ENCODE assay signal across 8 cellular contexts in genomic region chr17:49191917-49192741, GRCh38. TPM values are rescaled to one million over a fixed set of nuclear protein-coding genes. Genes with fewer than 3 reads are reported as not detected.
DNase-seq lines count a peak whose midpoint lies in the region; ATAC-seq and TF ChIP-seq lines count a peak whose summit lies in the region.

No MANE protein-coding gene starts in this region.

- H3K36me3 ChIP-seq in adipocyte (ENCODE audit: control insufficient read depth, insufficient read depth, low read length, severe bottlenecking) (no peaks in the 10 kb centered on the region), heart right ventricle (no peaks in the 10 kb centered on the region), upper lobe of right lung (no peaks in the 10 kb centered on the region)

- peak; percentile 51 for ATAC-seq in HG02840 (IDR thresholded peaks at IDR 0.05; ENCODE audit: low FRiP score, unreplicated experiment)
- ATAC-seq in heart right ventricle: peak; percentile 88 to 95 (median 94)
- peak; percentile 83 for ATAC-seq in upper lobe of right lung

- intact Hi-C loops in heart right ventricle (cut with DNase I): loop anchor here in 5 of 10 donors (2.0 to 5.0 kb wide), 2 partner anchors 35 kb away; no protein-coding TSS in a partner anchor
- intact Hi-C loops in posterior cingulate gyrus (cut with DNase I): loop anchor here (5.0 kb wide), 1 partner anchor 35 kb away; no protein-coding TSS in a partner anchor
- intact Hi-C loops in upper lobe of right lung (cut with DNase I): no loop called here

- peak overlapping the region; percentile 87 to 97 (median 92) for H3K27ac ChIP-seq in heart right ventricle
- peak overlapping the region; percentile 90 for H3K27ac ChIP-seq in upper lobe of right lung

- H3K4me1 ChIP-seq in adipocyte (ENCODE audit: control insufficient read depth, insufficient read depth, low read length) (peaks cover 10% of the 10 kb centered on the region), heart right ventricle (peaks cover 0 to 22% (median 10%) of the 10 kb centered on the region in 9 donors), upper lobe of right lung (no peaks in the 10 kb centered on the region)

- H3K9me3 ChIP-seq in adipocyte (ENCODE audit: control insufficient read depth, low read length) (no peaks in the 10 kb centered on the region), heart right ventricle (no peaks in the 10 kb centered on the region), upper lobe of right lung (no peaks in the 10 kb centered on the region)

- WGBS in heart right ventricle, 2 donors: 0% methylated on average over 53 of the region's 53 CpGs

- H3K9ac ChIP-seq in adipocyte (ENCODE audit: low read length): peak overlapping the region; percentile 85

- H3K4me3 ChIP-seq in adipocyte (ENCODE audit: low read length) (peak overlapping the region; percentile 87), heart right ventricle (peak overlapping the region; percentile 67 to 92 (median 74)), upper lobe of right lung (peak overlapping the region; percentile 64)

- peak; percentile 91 to 99 (median 96) for DNase-seq in NCI-H1417 (lab: John Stamatoyannopoulos, UW)
- peak; percentile 94 to 99 for DNase-seq in SW 1271 (lab: John Stamatoyannopoulos, UW)
- peak; percentile 94 for DNase-seq in adipocyte (ENCODE audit: low read depth)
- DNase-seq in heart right ventricle: peak; percentile 90 to 92
- DNase-seq in posterior cingulate gyrus: peak; percentile 88 to 99 (median 91)
- peak; percentile 94 for DNase-seq in upper lobe of right lung

- no peaks in the 10 kb centered on the region for H3K27me3 ChIP-seq in adipocyte (replicated peaks; ENCODE audit: control insufficient read depth, insufficient read depth, low read length)
- H3K27me3 ChIP-seq in heart right ventricle: no peaks in the 10 kb centered on the region
- H3K27me3 ChIP-seq in upper lobe of right lung: no peaks in the 10 kb centered on the region

- TF ChIP-seq CTCF in GM12873 (IDR thresholded peaks at IDR 0.05; ENCODE audit: insufficient read depth, low read depth, low read length, missing control alignments): peak; percentile 46
- peak in 5 of 9 donors; percentile 32 to 61 (median 60) for TF ChIP-seq CTCF in heart right ventricle (IDR thresholded peaks at IDR 0.05)
- TF ChIP-seq CTCF in upper lobe of right lung (IDR thresholded peaks at IDR 0.05): peak; percentile 44

RNA-seq across cellular contexts. Expression of gene GNGT2, which starts 18.2 kb away (rescaled TPM):
- total RNA-seq in heart right ventricle (1 to 10 TPM in 5 of 10 donors, under 1 TPM in 4, not detected in 1; 0.32 to 2.6 (median 1.3) TPM), upper lobe of right lung (8.5 TPM)
- polyA plus RNA-seq in heart right ventricle: 1 to 10 TPM; 2.7 to 4.6 TPM

RNA-seq across cellular contexts. Expression of gene ABI3, which starts 18.4 kb away (rescaled TPM):
- 10 to 100 TPM in 1 of 10 donors, 1 to 10 TPM in 9; 2.3 to 10.8 (median 4.8) TPM for total RNA-seq in heart right ventricle
- 10 to 100 TPM in 1 of 2 donors, 1 to 10 TPM in 1; 6.2 to 10.3 TPM for polyA plus RNA-seq in heart right ventricle
- 31.5 TPM for total RNA-seq in upper lobe of right lung

RNA-seq across cellular contexts. Expression of gene PHOSPHO1, which starts 38.5 kb away (rescaled TPM):
- 1 to 10 TPM in 4 of 10 donors, under 1 TPM in 6; 0.14 to 1.9 (median 0.49) TPM for total RNA-seq in heart right ventricle
- polyA plus RNA-seq in heart right ventricle: 1 to 10 TPM in 1 of 2 donors, under 1 TPM in 1; 0.52 to 1.1 TPM
- total RNA-seq in upper lobe of right lung: 1.7 TPM

RNA-seq across cellular contexts. Expression of gene B4GALNT2, which starts 59.6 kb away (rescaled TPM):
- total RNA-seq in heart right ventricle: under 1 TPM in 2 of 10 donors, not detected in 8; 0.02 TPM
- polyA plus RNA-seq in heart right ventricle: not detected
- 0.23 TPM for total RNA-seq in upper lobe of right lung

Comparison
In these comparisons a context has a peak if more than half of its experiments do, and no peak if none do; other contexts are left out.
1. Peak in every context shown above with its lines: DNase-seq, ATAC-seq, H3K4me3 ChIP-seq and H3K27ac ChIP-seq.